ENCODE assay signal across 21 cellular contexts in genomic region chr21:28100366-28100765, GRCh38.
"Had no signal": no experiment of that assay in that cellular context is flagged by ENCODE, and none has a peak within 500 bp of the region (broad histone marks: within the 10 kb centered on the region; RNA-seq: fewer than 3 reads in every experiment).

No MANE protein-coding gene starts in this region.

- H3K36me3 ChIP-seq: brain microvascular endothelial cell, gastroesophageal sphincter, prostate gland, right lobe of liver, spleen, thoracic aorta had no signal

- H3K27ac ChIP-seq: brain microvascular endothelial cell, dorsolateral prefrontal cortex, gastroesophageal sphincter, prostate gland, right lobe of liver, spleen, thoracic aorta had no signal

- H3K4me1 ChIP-seq: prostate gland, right lobe of liver, spleen had no signal

- DNase-seq: activated CD4-positive, alpha-beta T cell treated with anti-CD3 and anti-CD28 coated beads, Interleukin-2, amount 50 U/mL, for 1 hour; activated CD8-positive, alpha-beta memory T cell treated with anti-CD3 and anti-CD28 coated beads, Interleukin-2, amount 50 U/mL, for 4 hours; activated effector memory CD4-positive, alpha-beta T cell treated with Interleukin-2 at 50 U/mL for 16 hours; activated naive CD4-positive, alpha-beta T cell treated with anti-CD3 and anti-CD28 coated beads, Interleukin-2, amount 50 U/mL, for 16 hours; activated T-cell treated with anti-CD3 and anti-CD28 coated beads, Interleukin-2, amount 50 U/mL, for 48 hours; aorta; brain microvascular endothelial cell; central memory CD4-positive, alpha-beta T cell; dorsolateral prefrontal cortex; endodermal cell; immature natural killer cell; kidney glomerular epithelial cell; left ventricle myocardium superior; right lobe of liver; spleen; stimulated activated CD4-positive, alpha-beta T cell treated with anti-CD3 and anti-CD28 coated beads, Interleukin-4, amount 100 ng/mL, for 4 hours had no signal

- H3K27me3 ChIP-seq: brain microvascular endothelial cell, dorsolateral prefrontal cortex, gastroesophageal sphincter, right lobe of liver, spleen had no signal

- ATAC-seq: activated CD4-positive, CD25-positive, alpha-beta regulatory T cell treated with anti-CD3 and anti-CD28 coated beads, Interleukin-2, amount 50 U/mL, for 24 hours; gastroesophageal sphincter; left ventricle myocardium superior; right lobe of liver; stimulated activated memory B cell treated with anti-CD40 and anti-IgM and Interleukin-4, amounts not matched to agents 10 μg/mL and 1 μg/mL and 100 μg/mL, for 72 hours had no signal

- H3K9me3 ChIP-seq: gastroesophageal sphincter, prostate gland, right lobe of liver, spleen, thoracic aorta had no signal

- H3K4me3 ChIP-seq: gastroesophageal sphincter, prostate gland, right lobe of liver, spleen, thoracic aorta had no signal
